In the genomic region with DNA sequence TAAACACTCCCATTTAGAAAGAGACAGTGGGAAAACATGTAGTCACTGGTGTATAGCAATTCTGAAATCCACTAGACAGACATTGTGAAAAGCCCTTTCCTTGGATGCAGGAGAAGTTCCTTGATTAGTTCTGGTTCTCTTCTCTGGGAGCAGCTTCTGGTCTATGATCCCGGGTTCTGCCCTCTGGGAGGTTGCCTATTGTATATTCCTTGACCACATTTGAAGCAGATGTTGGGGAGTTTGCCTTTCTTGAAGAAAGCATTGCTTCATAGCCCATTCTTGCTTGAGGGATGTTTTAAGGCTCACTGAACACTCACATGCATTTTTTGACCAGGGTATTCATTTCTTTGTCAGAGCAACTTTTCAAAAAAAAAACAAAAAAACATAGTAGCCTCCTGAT, we compare ENCODE assay signal across 21 cellular contexts.
"Had no signal": no experiment of that assay in that cellular context is flagged by ENCODE, and none has a peak within 500 bp of the region (broad histone marks: within the 10 kb centered on the region; RNA-seq: fewer than 3 reads in every experiment).

No MANE protein-coding gene starts in this region.

- ATAC-seq: activated T-cell treated with anti-CD3 and anti-CD28 coated beads, Interleukin-2, amount 50 U/mL, for 72 hours; naive thymus-derived CD8-positive, alpha-beta T cell; right lobe of liver; stimulated activated effector memory CD8-positive, alpha-beta T cell treated with anti-CD3 and anti-CD28 coated beads, Interleukin-12 subunit alpha, Interleukin-12 subunit beta, amount 100 ng/mL, for 72 hours had no signal

- H3K9me3 ChIP-seq: ascending aorta, breast epithelium, prostate gland, right lobe of liver, thoracic aorta, upper lobe of left lung had no signal

- H3K36me3 ChIP-seq: ascending aorta, breast epithelium, prostate gland, right lobe of liver, thoracic aorta, upper lobe of left lung had no signal

- H3K4me3 ChIP-seq: ascending aorta, breast epithelium, coronary artery, prostate gland, right lobe of liver, thoracic aorta, upper lobe of left lung had no signal

- DNase-seq: activated CD4-positive, alpha-beta T cell treated with anti-CD3 and anti-CD28 coated beads for 1 hour; activated CD8-positive, alpha-beta memory T cell treated with anti-CD3 and anti-CD28 coated beads for 24 hours; activated CD8-positive, alpha-beta memory T cell treated with anti-CD3 and anti-CD28 coated beads, Interleukin-2, amount 50 U/mL, for 48 hours; activated effector memory CD4-positive, alpha-beta T cell treated with anti-CD3 and anti-CD28 coated beads, Interleukin-2, amount 50 U/mL, for 16 hours; activated naive CD4-positive, alpha-beta T cell treated with anti-CD3 and anti-CD28 coated beads, Interleukin-2, amount 50 U/mL, for 16 hours; activated T-cell treated with anti-CD3 and anti-CD28 coated beads, Interleukin-2, amount 50 U/mL, for 72 hours; effector CD4-positive, alpha-beta T cell; mesendoderm; naive thymus-derived CD8-positive, alpha-beta T cell; right lobe of liver; stimulated activated CD4-positive, alpha-beta T cell treated with anti-CD3 and anti-CD28 coated beads, Interleukin-4, amount 100 ng/mL, for 24 hours; SW 1271; T-helper 2 cell; upper lobe of left lung had no signal

- H3K27ac ChIP-seq: ascending aorta, breast epithelium, coronary artery, prostate gland, right lobe of liver, thoracic aorta, upper lobe of left lung, VCaP had no signal

- H3K27me3 ChIP-seq: ascending aorta, breast epithelium, right lobe of liver, upper lobe of left lung had no signal

- H3K4me1 ChIP-seq: ascending aorta, breast epithelium, prostate gland, right lobe of liver, upper lobe of left lung had no signal
